1 cellular context compared by ENCODE assay signal in the genomic region with DNA sequence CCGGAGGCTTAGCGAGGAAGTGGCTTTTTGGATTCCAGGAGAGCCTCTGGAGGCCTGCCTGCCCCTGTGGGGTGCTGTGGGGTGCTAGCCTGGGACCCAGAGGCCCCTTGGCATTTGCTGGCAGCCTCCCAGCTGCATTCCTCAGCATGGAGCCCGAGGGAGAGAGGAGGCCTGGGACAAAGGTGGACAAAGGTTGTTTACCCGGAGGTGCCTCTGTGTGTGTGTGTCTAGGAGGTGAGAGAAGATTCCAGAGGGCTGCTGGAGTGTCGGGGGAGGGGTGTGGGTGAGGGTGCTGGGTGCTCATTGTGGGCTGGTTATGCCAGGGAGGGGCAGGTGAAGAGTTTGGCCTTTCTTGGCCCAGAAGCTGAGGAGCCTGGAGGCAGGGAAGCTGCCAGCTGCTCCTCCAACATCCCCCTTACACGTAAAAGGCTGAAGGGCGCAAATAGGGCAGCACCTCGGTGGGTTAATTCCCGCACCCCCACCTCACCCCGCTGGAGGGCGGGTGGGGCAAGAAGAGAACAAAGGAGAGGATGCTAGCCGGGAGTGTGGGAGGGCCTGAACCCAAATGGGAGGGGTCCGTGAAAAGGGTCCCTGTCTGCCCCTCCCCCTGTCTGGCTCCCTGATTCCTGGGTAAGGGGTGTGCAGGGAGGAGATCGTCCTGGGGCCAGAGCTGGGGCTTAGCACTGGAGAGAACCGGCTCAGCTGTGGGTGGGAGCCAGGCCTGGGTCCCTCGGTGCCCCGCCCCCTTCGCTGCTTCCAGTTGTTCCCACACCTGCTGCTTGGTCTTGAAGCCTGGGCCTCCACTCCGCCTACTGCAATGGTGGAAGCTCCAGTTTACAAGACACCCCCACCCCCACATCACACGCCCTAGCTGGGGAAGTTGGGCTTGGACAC.
TF ChIP-seq lines count a peak whose summit lies in the region.

No MANE protein-coding gene starts in this region.

TF ChIP-seq in HepG2, 621 proteins besides CTCF, POLR2A, EP300 and RAD21 (continued from another document and continues in another):
- TF ChIP-seq CBFB (CRISPR knock-in tag; IDR thresholded peaks at IDR 0.05) (no peak), NR3C1 (CRISPR knock-in tag; IDR thresholded peaks at IDR 0.05) (no peak), RFXANK (CRISPR knock-in tag; IDR thresholded peaks at IDR 0.05) (no peak), ZNF709 (CRISPR knock-in tag; IDR thresholded peaks at IDR 0.05) (peak; percentile 91), ZNF160 (CRISPR knock-in tag; IDR thresholded peaks at IDR 0.05) (no peak; the same call in 1 of the 2 replicates), TCF7 (IDR thresholded peaks at IDR 0.05; ENCODE audit: low read depth) (peak; percentile 39; the same call in 1 of the 2 replicates), ZNF124 (CRISPR knock-in tag; IDR thresholded peaks at IDR 0.05) (no peak; the same call in 1 of the 2 replicates), ETV6 (CRISPR knock-in tag; conservative IDR thresholded peaks at IDR 0.05) (no peak; the same call in none of the 2 replicates), MZF1 (CRISPR knock-in tag; IDR thresholded peaks at IDR 0.05; ENCODE audit: borderline replicate concordance) (no peak), YY1 (IDR thresholded peaks at IDR 0.05; ENCODE audit: insufficient read depth, insufficient replicate concordance, low read depth, low read length) (peak; percentile 72), ZNF558 (CRISPR knock-in tag; IDR thresholded peaks at IDR 0.05; ENCODE audit: borderline replicate concordance) (peak; percentile 81; the same call in 1 of the 2 replicates), CAMTA2 (CRISPR knock-in tag; IDR thresholded peaks at IDR 0.05; ENCODE audit: borderline replicate concordance) (no peak), ZNF703 (CRISPR knock-in tag; IDR thresholded peaks at IDR 0.05; ENCODE audit: borderline replicate concordance) (peak; percentile 37; the same call in 1 of the 2 replicates), SOX5 (CRISPR knock-in tag; IDR thresholded peaks at IDR 0.05; ENCODE audit: borderline replicate concordance) (peak; percentile 90), TOE1 (CRISPR knock-in tag; IDR thresholded peaks at IDR 0.05) (no peak), ATAD3A (CRISPR knock-in tag; IDR thresholded peaks at IDR 0.05) (no peak), NR2F6 (IDR thresholded peaks at IDR 0.05) (no peak; the same call in 1 of the 2 replicates), NR2F6 (CRISPR knock-in tag; IDR thresholded peaks at IDR 0.05) (peak; percentile 64), ZNF136 (CRISPR knock-in tag; IDR thresholded peaks at IDR 0.05; ENCODE audit: low read depth) (peak; percentile 30; the same call in 1 of the 2 replicates), ZC3H4 (CRISPR knock-in tag; IDR thresholded peaks at IDR 0.05; ENCODE audit: borderline replicate concordance) (peak; percentile 7), ZNF264 (CRISPR knock-in tag; IDR thresholded peaks at IDR 0.05) (no peak), RNF2 (conservative IDR thresholded peaks at IDR 0.05; ENCODE audit: low read depth) (no peak), FOSL1 (CRISPR knock-in tag; IDR thresholded peaks at IDR 0.05; ENCODE audit: borderline replicate concordance) (no peak), MEIS1 (CRISPR knock-in tag; IDR thresholded peaks at IDR 0.05; ENCODE audit: borderline replicate concordance) (0 out of 2 replicates have a peak, but pooled peaks have one; percentile 21), ZNF557 (CRISPR knock-in tag; IDR thresholded peaks at IDR 0.05) (no peak; the same call in 1 of the 2 replicates), SMYD3 (CRISPR knock-in tag; IDR thresholded peaks at IDR 0.05) (peak; percentile 10; the same call in 1 of the 2 replicates), ZNF256 (CRISPR knock-in tag; conservative IDR thresholded peaks at IDR 0.05) (no peak), JDP2 (CRISPR knock-in tag; IDR thresholded peaks at IDR 0.05; ENCODE audit: borderline replicate concordance) (no peak), SAFB2 (CRISPR knock-in tag; IDR thresholded peaks at IDR 0.05; ENCODE audit: borderline replicate concordance, low read depth) (peak; percentile 25; the same call in 1 of the 2 replicates), RFX3 (CRISPR knock-in tag; IDR thresholded peaks at IDR 0.05) (no peak), KDM3A (CRISPR knock-in tag; IDR thresholded peaks at IDR 0.05; ENCODE audit: low read depth) (peak; percentile 49; the same call in 1 of the 2 replicates), ETV5 (CRISPR knock-in tag; IDR thresholded peaks at IDR 0.05; ENCODE audit: borderline replicate concordance) (peak; percentile 85), MAFG (CRISPR knock-in tag; IDR thresholded peaks at IDR 0.05) (no peak), JUND (CRISPR knock-in tag; IDR thresholded peaks at IDR 0.05) (no peak; the same call in 1 of the 2 replicates), JARID2 (CRISPR knock-in tag; IDR thresholded peaks at IDR 0.05; ENCODE audit: insufficient replicate concordance) (no peak), ZNF878 (CRISPR knock-in tag; IDR thresholded peaks at IDR 0.05) (peak; percentile 70), SYNCRIP (IDR thresholded peaks at IDR 0.05; ENCODE audit: insufficient read depth, low read depth, low read length) (no peak), ZNF543 (CRISPR knock-in tag; IDR thresholded peaks at IDR 0.05) (0 out of 2 replicates have a peak, but pooled peaks have one; percentile 29)
- TF ChIP-seq, protein P1, sequence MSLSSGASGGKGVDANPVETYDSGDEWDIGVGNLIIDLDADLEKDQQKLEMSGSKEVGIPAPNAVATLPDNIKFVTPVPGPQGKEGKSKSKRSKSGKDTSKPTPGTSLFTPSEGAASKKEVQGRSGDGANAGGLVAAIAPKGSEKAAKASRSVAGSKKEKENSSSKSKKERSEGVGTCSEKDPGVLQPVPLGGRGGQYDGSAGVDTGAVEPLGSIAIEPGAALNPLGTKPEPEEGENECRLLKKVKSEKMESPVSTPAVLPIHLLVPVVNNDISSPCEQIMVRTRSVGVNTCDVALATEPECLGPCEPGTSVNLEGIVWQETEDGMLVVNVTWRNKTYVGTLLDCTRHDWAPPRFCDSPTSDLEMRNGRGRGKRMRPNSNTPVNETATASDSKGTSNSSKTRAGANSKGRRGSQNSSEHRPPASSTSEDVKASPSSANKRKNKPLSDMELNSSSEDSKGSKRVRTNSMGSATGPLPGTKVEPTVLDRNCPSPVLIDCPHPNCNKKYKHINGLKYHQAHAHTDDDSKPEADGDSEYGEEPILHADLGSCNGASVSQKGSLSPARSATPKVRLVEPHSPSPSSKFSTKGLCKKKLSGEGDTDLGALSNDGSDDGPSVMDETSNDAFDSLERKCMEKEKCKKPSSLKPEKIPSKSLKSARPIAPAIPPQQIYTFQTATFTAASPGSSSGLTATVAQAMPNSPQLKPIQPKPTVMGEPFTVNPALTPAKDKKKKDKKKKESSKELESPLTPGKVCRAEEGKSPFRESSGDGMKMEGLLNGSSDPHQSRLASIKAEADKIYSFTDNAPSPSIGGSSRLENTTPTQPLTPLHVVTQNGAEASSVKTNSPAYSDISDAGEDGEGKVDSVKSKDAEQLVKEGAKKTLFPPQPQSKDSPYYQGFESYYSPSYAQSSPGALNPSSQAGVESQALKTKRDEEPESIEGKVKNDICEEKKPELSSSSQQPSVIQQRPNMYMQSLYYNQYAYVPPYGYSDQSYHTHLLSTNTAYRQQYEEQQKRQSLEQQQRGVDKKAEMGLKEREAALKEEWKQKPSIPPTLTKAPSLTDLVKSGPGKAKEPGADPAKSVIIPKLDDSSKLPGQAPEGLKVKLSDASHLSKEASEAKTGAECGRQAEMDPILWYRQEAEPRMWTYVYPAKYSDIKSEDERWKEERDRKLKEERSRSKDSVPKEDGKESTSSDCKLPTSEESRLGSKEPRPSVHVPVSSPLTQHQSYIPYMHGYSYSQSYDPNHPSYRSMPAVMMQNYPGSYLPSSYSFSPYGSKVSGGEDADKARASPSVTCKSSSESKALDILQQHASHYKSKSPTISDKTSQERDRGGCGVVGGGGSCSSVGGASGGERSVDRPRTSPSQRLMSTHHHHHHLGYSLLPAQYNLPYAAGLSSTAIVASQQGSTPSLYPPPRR (CRISPR knock-in tag; IDR thresholded peaks at IDR 0.05; ENCODE audit: borderline replicate concordance), result peak; percentile 81; the same call in 1 of the 2 replicates
- TF ChIP-seq, protein P2, sequence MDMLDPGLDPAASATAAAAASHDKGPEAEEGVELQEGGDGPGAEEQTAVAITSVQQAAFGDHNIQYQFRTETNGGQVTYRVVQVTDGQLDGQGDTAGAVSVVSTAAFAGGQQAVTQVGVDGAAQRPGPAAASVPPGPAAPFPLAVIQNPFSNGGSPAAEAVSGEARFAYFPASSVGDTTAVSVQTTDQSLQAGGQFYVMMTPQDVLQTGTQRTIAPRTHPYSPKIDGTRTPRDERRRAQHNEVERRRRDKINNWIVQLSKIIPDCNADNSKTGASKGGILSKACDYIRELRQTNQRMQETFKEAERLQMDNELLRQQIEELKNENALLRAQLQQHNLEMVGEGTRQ (IDR thresholded peaks at IDR 0.05; ENCODE audit: low read depth, low read length), result no peak
- TF ChIP-seq, protein P2 (CRISPR knock-in tag; IDR thresholded peaks at IDR 0.05; ENCODE audit: borderline replicate concordance), result no peak; the same call in 1 of the 2 replicates
- TF ChIP-seq, protein P3, sequence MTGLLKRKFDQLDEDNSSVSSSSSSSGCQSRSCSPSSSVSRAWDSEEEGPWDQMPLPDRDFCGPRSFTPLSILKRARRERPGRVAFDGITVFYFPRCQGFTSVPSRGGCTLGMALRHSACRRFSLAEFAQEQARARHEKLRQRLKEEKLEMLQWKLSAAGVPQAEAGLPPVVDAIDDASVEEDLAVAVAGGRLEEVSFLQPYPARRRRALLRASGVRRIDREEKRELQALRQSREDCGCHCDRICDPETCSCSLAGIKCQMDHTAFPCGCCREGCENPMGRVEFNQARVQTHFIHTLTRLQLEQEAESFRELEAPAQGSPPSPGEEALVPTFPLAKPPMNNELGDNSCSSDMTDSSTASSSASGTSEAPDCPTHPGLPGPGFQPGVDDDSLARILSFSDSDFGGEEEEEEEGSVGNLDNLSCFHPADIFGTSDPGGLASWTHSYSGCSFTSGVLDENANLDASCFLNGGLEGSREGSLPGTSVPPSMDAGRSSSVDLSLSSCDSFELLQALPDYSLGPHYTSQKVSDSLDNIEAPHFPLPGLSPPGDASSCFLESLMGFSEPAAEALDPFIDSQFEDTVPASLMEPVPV (CRISPR knock-in tag; IDR thresholded peaks at IDR 0.05), result peak; percentile 60; the same call in 1 of the 2 replicates
- TF ChIP-seq, protein P4, sequence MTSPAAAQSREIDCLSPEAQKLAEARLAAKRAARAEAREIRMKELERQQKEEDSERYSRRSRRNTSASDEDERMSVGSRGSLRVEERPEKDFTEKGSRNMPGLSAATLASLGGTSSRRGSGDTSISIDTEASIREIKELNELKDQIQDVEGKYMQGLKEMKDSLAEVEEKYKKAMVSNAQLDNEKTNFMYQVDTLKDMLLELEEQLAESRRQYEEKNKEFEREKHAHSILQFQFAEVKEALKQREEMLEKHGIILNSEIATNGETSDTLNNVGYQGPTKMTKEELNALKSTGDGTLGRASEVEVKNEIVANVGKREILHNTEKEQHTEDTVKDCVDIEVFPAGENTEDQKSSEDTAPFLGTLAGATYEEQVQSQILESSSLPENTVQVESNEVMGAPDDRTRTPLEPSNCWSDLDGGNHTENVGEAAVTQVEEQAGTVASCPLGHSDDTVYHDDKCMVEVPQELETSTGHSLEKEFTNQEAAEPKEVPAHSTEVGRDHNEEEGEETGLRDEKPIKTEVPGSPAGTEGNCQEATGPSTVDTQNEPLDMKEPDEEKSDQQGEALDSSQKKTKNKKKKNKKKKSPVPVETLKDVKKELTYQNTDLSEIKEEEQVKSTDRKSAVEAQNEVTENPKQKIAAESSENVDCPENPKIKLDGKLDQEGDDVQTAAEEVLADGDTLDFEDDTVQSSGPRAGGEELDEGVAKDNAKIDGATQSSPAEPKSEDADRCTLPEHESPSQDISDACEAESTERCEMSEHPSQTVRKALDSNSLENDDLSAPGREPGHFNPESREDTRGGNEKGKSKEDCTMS (CRISPR knock-in tag; conservative IDR thresholded peaks at IDR 0.05), result no peak
- TF ChIP-seq, protein P5, sequence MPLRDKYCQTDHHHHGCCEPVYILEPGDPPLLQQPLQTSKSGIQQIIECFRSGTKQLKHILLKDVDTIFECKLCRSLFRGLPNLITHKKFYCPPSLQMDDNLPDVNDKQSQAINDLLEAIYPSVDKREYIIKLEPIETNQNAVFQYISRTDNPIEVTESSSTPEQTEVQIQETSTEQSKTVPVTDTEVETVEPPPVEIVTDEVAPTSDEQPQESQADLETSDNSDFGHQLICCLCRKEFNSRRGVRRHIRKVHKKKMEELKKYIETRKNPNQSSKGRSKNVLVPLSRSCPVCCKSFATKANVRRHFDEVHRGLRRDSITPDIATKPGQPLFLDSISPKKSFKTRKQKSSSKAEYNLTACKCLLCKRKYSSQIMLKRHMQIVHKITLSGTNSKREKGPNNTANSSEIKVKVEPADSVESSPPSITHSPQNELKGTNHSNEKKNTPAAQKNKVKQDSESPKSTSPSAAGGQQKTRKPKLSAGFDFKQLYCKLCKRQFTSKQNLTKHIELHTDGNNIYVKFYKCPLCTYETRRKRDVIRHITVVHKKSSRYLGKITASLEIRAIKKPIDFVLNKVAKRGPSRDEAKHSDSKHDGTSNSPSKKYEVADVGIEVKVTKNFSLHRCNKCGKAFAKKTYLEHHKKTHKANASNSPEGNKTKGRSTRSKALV (CRISPR knock-in tag; IDR thresholded peaks at IDR 0.05), result peak; percentile 42; the same call in 1 of the 2 replicates
